In the genomic region with DNA sequence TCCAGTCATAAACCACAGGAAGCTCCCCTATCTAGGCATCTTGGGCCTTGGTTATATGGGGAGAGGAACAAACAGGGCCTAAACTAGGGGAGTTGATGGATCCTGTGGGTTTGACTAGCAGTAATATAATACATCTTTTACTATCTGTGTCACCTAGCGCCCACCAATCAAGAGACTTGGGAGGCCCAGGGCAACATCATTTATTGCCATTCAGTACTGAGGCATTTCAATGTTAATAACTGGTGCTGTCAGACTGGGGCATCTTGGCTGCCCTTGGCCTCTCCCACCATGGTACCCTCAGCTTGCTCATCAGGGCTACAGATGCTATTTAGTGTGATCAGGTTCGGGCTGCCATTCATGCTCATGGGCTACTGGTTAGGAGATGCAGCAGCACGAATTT, we compare ENCODE assay signal across 36 cellular contexts.
"Had no signal": no experiment of that assay in that cellular context is flagged by ENCODE, and none has a peak within 500 bp of the region (broad histone marks: within the 10 kb centered on the region; RNA-seq: fewer than 3 reads in every experiment).

No MANE protein-coding gene starts in this region.

- H3K27me3 ChIP-seq: ascending aorta, cardiac muscle cell had no signal

- H3K27ac ChIP-seq: ascending aorta, cardiac muscle cell, VCaP had no signal

- H3K4me1 ChIP-seq: ascending aorta had no signal

- H3K36me3 Mint-ChIP-seq: activated CD4-positive, alpha-beta memory T cell treated with anti-CD3 and anti-CD28 coated beads for 36 hours; activated naive CD4-positive, alpha-beta T cell treated with anti-CD3 and anti-CD28 coated beads, Interleukin-2, amount 10 ng/mL, durations not matched to agents 7 days and 5 days; activated naive CD4-positive, alpha-beta T cell treated with anti-CD3 and anti-CD28 coated beads, Interleukin-2, amount 50 U/mL, for 24 hours; activated naive CD8-positive, alpha-beta T cell; activated naive CD8-positive, alpha-beta T cell treated with anti-CD3 and anti-CD28 coated beads, Interleukin-2, amount 10 ng/mL, durations not matched to agents 7 days and 5 days; brain had no signal

- H3K36me3 ChIP-seq: ascending aorta, cardiac muscle cell had no signal

- H3K27me3 Mint-ChIP-seq: activated CD4-positive, alpha-beta memory T cell treated with anti-CD3 and anti-CD28 coated beads for 36 hours; activated naive CD4-positive, alpha-beta T cell treated with anti-CD3 and anti-CD28 coated beads, Interleukin-2, amount 50 U/mL, for 24 hours; central memory CD8-positive, alpha-beta T cell had no signal

- H3K4me3 Mint-ChIP-seq: activated B cell treated with CpG ODN at 0.5 μM for 24 hours; activated CD4-positive, alpha-beta memory T cell treated with anti-CD3 and anti-CD28 coated beads for 36 hours; activated CD4-positive, alpha-beta T cell treated with anti-CD3 and anti-CD28 coated beads, Interleukin-2, amount 10 ng/mL, durations not matched to agents 24 days and 14 days; activated CD8-positive, alpha-beta T cell treated with anti-CD3 and anti-CD28 coated beads for 36 hours; activated naive CD4-positive, alpha-beta T cell treated with anti-CD3 and anti-CD28 coated beads, Interleukin-2, amount 10 ng/mL, durations not matched to agents 7 days and 5 days; activated naive CD4-positive, alpha-beta T cell treated with anti-CD3 and anti-CD28 coated beads, Interleukin-2, amount 50 U/mL, for 24 hours; activated naive CD8-positive, alpha-beta T cell; activated naive CD8-positive, alpha-beta T cell treated with anti-CD3 and anti-CD28 coated beads, Interleukin-2, amount 10 ng/mL, durations not matched to agents 7 days and 5 days; activated naive CD8-positive, alpha-beta T cell treated with anti-CD3 and anti-CD28 coated beads, Interleukin-2, amount 50 U/mL, for 24 hours; activated T-cell treated with anti-CD3 and anti-CD28 coated beads, Interleukin-2, amount 50 U/mL, for 4 hours; activated T-cell treated with anti-CD3 and anti-CD28 coated beads, Interleukin-2, amount 50 U/mL, for 72 hours; brain; central memory CD8-positive, alpha-beta T cell; T-helper 1 cell treated with Interleukin-12 subunit alpha and Interleukin-12 subunit beta and Interleukin-4 antibody, amounts not matched to agents 30 μg/mL and 1 μg/mL, for 36 hours; T-helper 2 cell treated with Interferon-gamma antibody and Interleukin-4, amounts not matched to agents 5 μg/mL and 100 μg/mL, for 36 hours had no signal

- DNase-seq: activated B cell treated with CpG ODN at 0.5 μM for 24 hours; activated CD4-positive, alpha-beta memory T cell treated with anti-CD3 and anti-CD28 coated beads for 36 hours; activated CD4-positive, alpha-beta T cell treated with anti-CD3 and anti-CD28 coated beads for 4 hours; activated CD4-positive, alpha-beta T cell treated with anti-CD3 and anti-CD28 coated beads, Interleukin-2, amount 10 ng/mL, durations not matched to agents 24 days and 14 days; activated CD4-positive, alpha-beta T cell treated with anti-CD3 and anti-CD28 coated beads, Interleukin-2, amount 50 U/mL, for 1 hour; activated CD4-positive, alpha-beta T cell treated with anti-CD3 and anti-CD28 coated beads, Interleukin-2, amount 50 U/mL, for 4 hours; activated CD4-positive, CD25-positive, alpha-beta regulatory T cell treated with anti-CD3 and anti-CD28 coated beads, Interleukin-2, amount 50 U/mL, for 72 hours; activated CD8-positive, alpha-beta memory T cell treated with anti-CD3 and anti-CD28 coated beads, Interleukin-2, amount 50 U/mL, for 4 hours; activated CD8-positive, alpha-beta T cell treated with anti-CD3 and anti-CD28 coated beads for 36 hours; activated effector memory CD4-positive, alpha-beta T cell treated with Interleukin-2 at 50 U/mL for 16 hours; activated gamma-delta T cell; activated naive CD4-positive, alpha-beta T cell treated with anti-CD3 and anti-CD28 coated beads, Interleukin-2, amount 10 ng/mL, durations not matched to agents 7 days and 5 days; activated naive CD4-positive, alpha-beta T cell treated with Interleukin-2 at 50 U/mL for 16 hours; activated naive CD8-positive, alpha-beta T cell treated with anti-CD3 and anti-CD28 coated beads, Interleukin-2, amount 10 ng/mL, durations not matched to agents 7 days and 5 days; activated naive CD8-positive, alpha-beta T cell treated with anti-CD3 and anti-CD28 coated beads, Interleukin-2, amount 50 U/mL, for 24 hours; activated T-cell treated with anti-CD3 and anti-CD28 coated beads for 4 hours; activated T-cell treated with anti-CD3 and anti-CD28 coated beads, Interleukin-2, amount 50 U/mL, for 1 hour; activated T-cell treated with anti-CD3 and anti-CD28 coated beads, Interleukin-2, amount 50 U/mL, for 4 hours; activated T-cell treated with anti-CD3 and anti-CD28 coated beads, Interleukin-2, amount 50 U/mL, for 72 hours; amygdala; anterior cingulate cortex; caudate nucleus; cerebellar nuclear complex; T-helper 1 cell; T-helper 2 cell; T-helper 9 cell had no signal

- H3K4me3 ChIP-seq: ascending aorta, cardiac muscle cell had no signal

- H3K9me3 ChIP-seq: ascending aorta had no signal

- H3K4me1 Mint-ChIP-seq: activated B cell treated with CpG ODN at 0.5 μM for 24 hours; activated CD4-positive, alpha-beta T cell treated with anti-CD3 and anti-CD28 coated beads, Interleukin-2, amount 10 ng/mL, durations not matched to agents 24 days and 14 days; central memory CD8-positive, alpha-beta T cell had no signal

- H3K9me3 Mint-ChIP-seq: activated B cell treated with CpG ODN at 0.5 μM for 24 hours; activated CD4-positive, alpha-beta memory T cell treated with anti-CD3 and anti-CD28 coated beads for 36 hours; activated CD4-positive, alpha-beta T cell treated with anti-CD3 and anti-CD28 coated beads, Interleukin-2, amount 10 ng/mL, durations not matched to agents 24 days and 14 days; activated CD8-positive, alpha-beta T cell treated with anti-CD3 and anti-CD28 coated beads for 36 hours; activated naive CD4-positive, alpha-beta T cell treated with anti-CD3 and anti-CD28 coated beads, Interleukin-2, amount 10 ng/mL, durations not matched to agents 7 days and 5 days; activated naive CD4-positive, alpha-beta T cell treated with anti-CD3 and anti-CD28 coated beads, Interleukin-2, amount 50 U/mL, for 24 hours; activated naive CD8-positive, alpha-beta T cell treated with anti-CD3 and anti-CD28 coated beads, Interleukin-2, amount 10 ng/mL, durations not matched to agents 7 days and 5 days; activated naive CD8-positive, alpha-beta T cell treated with anti-CD3 and anti-CD28 coated beads, Interleukin-2, amount 50 U/mL, for 24 hours; activated T-cell treated with anti-CD3 and anti-CD28 coated beads, Interleukin-2, amount 50 U/mL, for 4 hours; activated T-cell treated with anti-CD3 and anti-CD28 coated beads, Interleukin-2, amount 50 U/mL, for 72 hours; activated T-helper 2 cell treated with anti-CD3 and anti-CD28 coated beads, Interferon-gamma antibody, Interleukin-2, Interleukin-4, amounts not matched to agents 10 μg/mL and 5 μg/mL and 100 μg/mL, durations not matched to agents 14 hours and 24 hours and 36 hours; brain; central memory CD8-positive, alpha-beta T cell; T-helper 1 cell treated with Interleukin-12 subunit alpha and Interleukin-12 subunit beta and Interleukin-4 antibody, amounts not matched to agents 30 μg/mL and 1 μg/mL, for 36 hours; T-helper 2 cell treated with Interferon-gamma antibody and Interleukin-4, amounts not matched to agents 5 μg/mL and 100 μg/mL, for 36 hours had no signal

- ATAC-seq: activated CD8-positive, alpha-beta T cell treated with anti-CD3 and anti-CD28 coated beads for 36 hours; activated naive CD8-positive, alpha-beta T cell treated with anti-CD3 and anti-CD28 coated beads, Interleukin-2, amount 50 U/mL, for 24 hours; activated T-cell treated with anti-CD3 and anti-CD28 coated beads, Interleukin-2, amount 50 U/mL, for 4 hours; activated T-cell treated with anti-CD3 and anti-CD28 coated beads, Interleukin-2, amount 50 U/mL, for 72 hours had no signal

- H3K27ac Mint-ChIP-seq: activated B cell treated with CpG ODN at 0.5 μM for 24 hours; activated CD4-positive, alpha-beta memory T cell treated with anti-CD3 and anti-CD28 coated beads for 36 hours; activated CD4-positive, alpha-beta T cell treated with anti-CD3 and anti-CD28 coated beads, Interleukin-2, amount 10 ng/mL, durations not matched to agents 24 days and 14 days; activated CD8-positive, alpha-beta T cell treated with anti-CD3 and anti-CD28 coated beads for 36 hours; activated naive CD4-positive, alpha-beta T cell treated with anti-CD3 and anti-CD28 coated beads, Interleukin-2, amount 10 ng/mL, durations not matched to agents 7 days and 5 days; activated naive CD4-positive, alpha-beta T cell treated with anti-CD3 and anti-CD28 coated beads, Interleukin-2, amount 50 U/mL, for 24 hours; activated naive CD8-positive, alpha-beta T cell; activated naive CD8-positive, alpha-beta T cell treated with anti-CD3 and anti-CD28 coated beads, Interleukin-2, amount 10 ng/mL, durations not matched to agents 7 days and 5 days; activated naive CD8-positive, alpha-beta T cell treated with anti-CD3 and anti-CD28 coated beads, Interleukin-2, amount 50 U/mL, for 24 hours; activated T-cell treated with anti-CD3 and anti-CD28 coated beads, Interleukin-2, amount 50 U/mL, for 72 hours; activated T-helper 2 cell treated with anti-CD3 and anti-CD28 coated beads, Interferon-gamma antibody, Interleukin-2, Interleukin-4, amounts not matched to agents 10 μg/mL and 5 μg/mL and 100 μg/mL, durations not matched to agents 14 hours and 24 hours and 36 hours; brain; T-helper 1 cell treated with Interleukin-12 subunit alpha and Interleukin-12 subunit beta and Interleukin-4 antibody, amounts not matched to agents 30 μg/mL and 1 μg/mL, for 36 hours; T-helper 2 cell treated with Interferon-gamma antibody and Interleukin-4, amounts not matched to agents 5 μg/mL and 100 μg/mL, for 36 hours had no signal
